Comparison of ENCODE assay signal across 8 cellular contexts in genomic region chr10:114458955-114459354, GRCh38. TPM values are rescaled to one million over a fixed set of nuclear protein-coding genes. Genes with fewer than 3 reads are reported as not detected.
DNase-seq lines count a peak whose midpoint lies in the region; ATAC-seq and TF ChIP-seq lines count a peak whose summit lies in the region.

No MANE protein-coding gene starts in this region.

- CTCF ChIA-PET in WTC11 (lab: Charles Lee): interaction anchor here (0.6 to 6.1 kb wide), 68 partner anchors 9 to 466 kb away, joined by 3 to 126 read pairs (median 4); partner anchors contain the start of genes AFAP1L2 and CCDC186

- H3K4me1 Mint-ChIP-seq in WTC11: no peaks in the 10 kb centered on the region

- H3K9me3 Mint-ChIP-seq in WTC11: no peaks in the 10 kb centered on the region

- peak; percentile 99 for ATAC-seq in WTC11
- ATAC-seq in HG02678 (IDR thresholded peaks at IDR 0.05; ENCODE audit: unreplicated experiment): no peak

- no peak overlapping the region for H3K4me3 ChIP-seq in left ventricle myocardium inferior

- no peaks in the 10 kb centered on the region for H3K27me3 ChIP-seq in left ventricle myocardium inferior (ENCODE audit: low read depth)

- POLR2A ChIA-PET in WTC11 (lab: Charles Lee): interaction anchor here (0.6 kb wide), 1 partner anchor 175 kb away, joined by 6 read pairs; no protein-coding TSS in a partner anchor

- H3K27ac ChIP-seq in left ventricle myocardium inferior (replicated peaks): peak overlapping the region; percentile 1

- no peaks in the 10 kb centered on the region for H3K27me3 Mint-ChIP-seq in WTC11 (ENCODE audit: low read depth)

- peaks cover 12% of the 10 kb centered on the region for H3K36me3 Mint-ChIP-seq in WTC11

- peaks cover 6% of the 10 kb centered on the region for H3K4me1 ChIP-seq in left ventricle myocardium inferior

- H3K36me3 ChIP-seq in left ventricle myocardium inferior: peaks cover 96% of the 10 kb centered on the region

- TF ChIP-seq CTCF in WTC11 (IDR thresholded peaks at IDR 0.05): peak; percentile 71
- peak; percentile 48 for TF ChIP-seq CTCF in left ventricle myocardium inferior (IDR thresholded peaks at IDR 0.05; ENCODE audit: borderline replicate concordance)

- intact Hi-C loops in left ventricle myocardium inferior (cut with micrococcal nuclease): no loop called here

- peak; percentile 63 for DNase-seq in activated CD8-positive, alpha-beta memory T cell treated with anti-CD3 and anti-CD28 coated beads for 24 hours
- no peak for DNase-seq in activated CD8-positive, alpha-beta memory T cell treated with anti-CD3 and anti-CD28 coated beads, Interleukin-2, amount 50 U/mL, for 4 hours
- DNase-seq in HT-29 (ENCODE audit: low spot score) (peak; percentile 47), WTC11 (ENCODE audit: low spot score) (peak; percentile 78), left ventricle myocardium inferior (peak; percentile 30)
- DNase-seq in stimulated activated CD8-positive, alpha-beta memory T cell treated with anti-CD3 and anti-CD28 coated beads, Interleukin-15, amount 100 ng/mL, for 48 hours (ENCODE audit: low read depth in 2 of 2): peak; percentile 4 to 10
- no peak for DNase-seq in effector CD8-positive, alpha-beta T cell (lab: John Stamatoyannopoulos, UW)

- no peak overlapping the region for H3K4me3 Mint-ChIP-seq in WTC11

- no peaks in the 10 kb centered on the region for H3K9me3 ChIP-seq in left ventricle myocardium inferior (replicated peaks)

- no peak overlapping the region for H3K27ac Mint-ChIP-seq in WTC11

TF ChIP-seq in WTC11, 78 proteins besides CTCF, POLR2A, EP300 and RAD21:
- TF ChIP-seq E2F5 (CRISPR knock-in tag; IDR thresholded peaks at IDR 0.05) (no peak), MAX (CRISPR knock-in tag; IDR thresholded peaks at IDR 0.05) (peak; percentile 62; the same call in 1 of the 2 replicates), FOXP1 (CRISPR knock-in tag; IDR thresholded peaks at IDR 0.05; ENCODE audit: borderline replicate concordance) (peak; percentile 74; the same call in 1 of the 2 replicates), ZBTB21 (CRISPR knock-in tag; IDR thresholded peaks at IDR 0.05; ENCODE audit: borderline replicate concordance) (no peak), ATF1 (CRISPR knock-in tag; IDR thresholded peaks at IDR 0.05) (no peak), FOXP4 (CRISPR knock-in tag; IDR thresholded peaks at IDR 0.05) (peak; percentile 80; the same call in 1 of the 2 replicates), GRHL2 (CRISPR knock-in tag; IDR thresholded peaks at IDR 0.05; ENCODE audit: insufficient replicate concordance, severe bottlenecking) (no peak), USF2 (CRISPR knock-in tag; IDR thresholded peaks at IDR 0.05) (peak; percentile 90), USF1 (CRISPR knock-in tag; IDR thresholded peaks at IDR 0.05) (peak; percentile 89), NR3C1 (CRISPR knock-in tag; conservative IDR thresholded peaks at IDR 0.05; ENCODE audit: low read depth) (no peak), SP1 (CRISPR knock-in tag; conservative IDR thresholded peaks at IDR 0.05) (0 out of 2 replicates have a peak, but pooled peaks have one; percentile 24), OVOL2 (CRISPR knock-in tag; IDR thresholded peaks at IDR 0.05; ENCODE audit: borderline replicate concordance) (no peak), JAZF1 (CRISPR knock-in tag; IDR thresholded peaks at IDR 0.05) (no peak), ZNF396 (CRISPR knock-in tag; IDR thresholded peaks at IDR 0.05; ENCODE audit: borderline replicate concordance) (no peak), SMAD3 (CRISPR knock-in tag; IDR thresholded peaks at IDR 0.05; ENCODE audit: borderline replicate concordance) (peak; percentile 75; the same call in 1 of the 2 replicates), STAT6 (CRISPR knock-in tag; conservative IDR thresholded peaks at IDR 0.05; ENCODE audit: low read depth) (no peak)

RNA-seq across cellular contexts. Expression of gene AFAP1L2, which starts 54.7 kb away (rescaled TPM):
- 13.9 and 18.1 TPM in 2 replicates for total RNA-seq in HT-29 (2014; rRNA removed; shearing (Covaris generic))
- total RNA-seq in WTC11 (2021) (3.6 to 5.0 TPM (median 4.5 TPM) in 3 replicates), left ventricle myocardium inferior (7.0 TPM)

Comparison
In these comparisons a context has a peak if more than half of its experiments do, and no peak if none do; other contexts are left out.
1. DNase-seq: peak in activated CD8-positive, alpha-beta memory T cell treated with anti-CD3 and anti-CD28 coated beads for 24 hours (single experiment), HT-29 (single experiment), WTC11 (single experiment), left ventricle myocardium inferior (single experiment) and stimulated activated CD8-positive, alpha-beta memory T cell treated with anti-CD3 and anti-CD28 coated beads, Interleukin-15, amount 100 ng/mL, for 48 hours (2 of 2); none in activated CD8-positive, alpha-beta memory T cell treated with anti-CD3 and anti-CD28 coated beads, Interleukin-2, amount 50 U/mL, for 4 hours (single experiment) and effector CD8-positive, alpha-beta T cell (single experiment).